Comparison of ENCODE assay signal across 20 cellular contexts in genomic region chr21:17769049-17769845, GRCh38. TPM values are rescaled to one million over a fixed set of nuclear protein-coding genes. Genes with fewer than 3 reads are reported as not detected.
DNase-seq lines count a peak whose midpoint lies in the region; ATAC-seq, FAIRE-seq and TF ChIP-seq lines count a peak whose summit lies in the region.
"Had no signal": no experiment of that assay in that cellular context is flagged by ENCODE, and none has a peak within 500 bp of the region (broad histone marks: within the 10 kb centered on the region; RNA-seq: fewer than 3 reads in every experiment).

No MANE protein-coding gene starts in this region.

- RAD21 ChIA-PET in GM12878 (lab: Charles Lee; ENCODE audit: unreplicated experiment), result no interaction called here

- no peak overlapping the region for H3K27ac ChIP-seq in GM12878 (ENCODE audit: control insufficient read depth, insufficient read depth)
- H3K27ac ChIP-seq: BLaER1 treated with 17β-estradiol and CSF1 and Interleukin-3, amounts not matched to agents 10 nM and 100 nM had no signal

- H3K9me3 ChIP-seq in GM12878 (replicated peaks; ENCODE audit: control insufficient read depth, insufficient read depth, low read length) (no peaks in the 10 kb centered on the region; the same call in 2 of the 3 replicates), mucosa of descending colon (peaks cover 6% of the 10 kb centered on the region)
- H3K9me3 ChIP-seq: HAP-1, SK-N-SH had no signal

- H3K36me3 ChIP-seq in GM12878 (ENCODE audit: control insufficient read depth in 2 of 2, insufficient read depth in 2 of 2, low read length in 1 of 2) (no peaks in the 10 kb centered on the region), mucosa of descending colon (ENCODE audit: low read depth) (no peaks in the 10 kb centered on the region)
- H3K36me3 ChIP-seq: BLaER1 treated with 17β-estradiol and CSF1 and Interleukin-3, amounts not matched to agents 10 nM and 100 nM; HAP-1; MG63 had no signal

- no peak overlapping the region for H3K27ac Mint-ChIP-seq in chondrocyte (ENCODE audit: unreplicated experiment)

- no peaks in the 10 kb centered on the region for H3K79me2 ChIP-seq in GM12878 (ENCODE audit: control insufficient read depth, insufficient read depth, low read length)

- POLR2A ChIA-PET in GM12878 (lab: Charles Lee), result no interaction called here

- no peaks in the 10 kb centered on the region for H4K20me1 ChIP-seq in GM12878 (ENCODE audit: control insufficient read depth, insufficient read depth)
- H4K20me1 ChIP-seq: BLaER1 treated with 17β-estradiol and CSF1 and Interleukin-3, amounts not matched to agents 10 nM and 100 nM had no signal

- no peak overlapping the region for H3K4me2 ChIP-seq in GM12878 (ENCODE audit: control insufficient read depth, insufficient read depth)
- H3K4me2 ChIP-seq: BLaER1 treated with 17β-estradiol and CSF1 and Interleukin-3, amounts not matched to agents 10 nM and 100 nM; SK-N-SH had no signal

- H3K27me3 Mint-ChIP-seq in chondrocyte (ENCODE audit: low read depth), result peaks cover 5% of the 10 kb centered on the region

- ATAC-seq in GM12878 (no peak), mucosa of descending colon (peak; percentile 47), GM18909 (IDR thresholded peaks at IDR 0.05; ENCODE audit: poor library complexity, unreplicated experiment) (no peak)
- ATAC-seq: Right ventricle myocardium inferior had no signal

- WGBS in GM12878 (ENCODE audit: insufficient coverage, insufficient replicate concordance, low lambda C conversion rate, missing lambda C conversion rate), result 65% methylated on average over 6 of the region's 6 CpGs

- SMC1A ChIA-PET in GM12878 (lab: Charles Lee; ENCODE audit: uncharacterized antibody, unreplicated experiment), result interaction anchor here (1.0 to 1.1 kb wide), 2 partner anchors 36 kb away, joined by 3 to 4 read pairs; no protein-coding TSS in a partner anchor

- intact Hi-C loops in GM12878 (cut with micrococcal nuclease; ENCODE audit: unreplicated experiment) (no loop called here), mucosa of descending colon (cut with DNase I, micrococcal nuclease) (no loop called here)

- CTCF ChIA-PET in GM12878 (lab: Yijun Ruan, JAX), result no interaction called here

- in situ Hi-C loops in GM12878 (cut with MboI), result no loop called here

- no peak for TF ChIP-seq RAD21 in GM12878 (IDR thresholded peaks at IDR 0.05; ENCODE audit: insufficient read depth, low read depth, low read length)

- H3K4me3 ChIP-seq in GM12878, result no peak overlapping the region
- no peak overlapping the region for H3K4me3 ChIP-seq in mucosa of descending colon
- H3K4me3 ChIP-seq: BLaER1 treated with 17β-estradiol and CSF1 and Interleukin-3, amounts not matched to agents 10 nM and 100 nM; HAP-1; MG63 had no signal

- no peak overlapping the region for H3K9ac ChIP-seq in GM12878 (ENCODE audit: control insufficient read depth, insufficient read depth, low read length)
- H3K9ac ChIP-seq: BLaER1 treated with 17β-estradiol and CSF1 and Interleukin-3, amounts not matched to agents 10 nM and 100 nM; SK-N-SH had no signal

- H2AFZ ChIP-seq in GM12878 (ENCODE audit: control insufficient read depth, low read depth, low read length), result no peak overlapping the region

- no peaks in the 10 kb centered on the region for H3K27me3 ChIP-seq in GM12878 (replicated peaks in 1 of 2; ENCODE audit: control insufficient read depth in 2 of 2, insufficient read depth in 2 of 2, low read length in 1 of 2)
- H3K27me3 ChIP-seq: BLaER1 treated with 17β-estradiol and CSF1 and Interleukin-3, amounts not matched to agents 10 nM and 100 nM; MG63 had no signal

- H3K4me3 Mint-ChIP-seq in chondrocyte (ENCODE audit: unreplicated experiment), result no peak overlapping the region

- TF ChIP-seq EP300 in GM12878 (IDR thresholded peaks at IDR 0.05; ENCODE audit: borderline replicate concordance in 1 of 2, control insufficient read depth in 1 of 2, low read depth in 2 of 2, low read length in 2 of 2), result no peak

- no TSS peak for BruUV-seq in GM12878 (replicated peaks; lab: Mats Ljungman, UMichigan)

- H3K9me3 Mint-ChIP-seq in chondrocyte (ENCODE audit: low read depth), result peaks cover 27% of the 10 kb centered on the region

- H3K4me1 Mint-ChIP-seq in chondrocyte (ENCODE audit: low read depth), result no peaks in the 10 kb centered on the region

- no peak for TF ChIP-seq CTCF in GM12878 (IDR thresholded peaks at IDR 0.05 in 2 of 3, conservative IDR thresholded peaks at IDR 0.05 in 1 of 3; ENCODE audit: control insufficient read depth in 2 of 3, extremely low read depth in 1 of 3, insufficient read depth in 1 of 3, low read depth in 3 of 3, low read length in 3 of 3)
- TF ChIP-seq CTCF in mucosa of descending colon (IDR thresholded peaks at IDR 0.05), result no peak
- TF ChIP-seq CTCF in chondrocyte (IDR thresholded peaks at IDR 0.05), result no peak

- peaks cover 4% of the 10 kb centered on the region for H3K36me3 Mint-ChIP-seq in chondrocyte (ENCODE audit: low read depth)

- DNase-seq in AG20443 (ENCODE audit: low spot score) (peak; percentile 14), HTR-8/SVneo (ENCODE audit: insufficient read length, low spot score) (peak; percentile 13), GM12878 (ENCODE audit: low read depth, low spot score) (no peak), mucosa of descending colon (no peak), SW480 (ENCODE audit: low spot score) (no peak), chondrocyte (ENCODE audit: low spot score) (no peak)
- DNase-seq in activated T-cell treated with anti-CD3 and anti-CD28 coated beads, Interleukin-2, amount 50 U/mL, for 1 hour, result no peak
- DNase-seq: ACHN, DMS 273 treated with DMSO at 0.1 percent for 48 hours, KBM-7, MG63, NCI-H1092 treated with DMSO at 0.1 percent for 48 hours, NCI-H1694, NCI-H446, NCI-H748 treated with DMSO at 0.1 percent for 48 hours, SK-N-SH had no signal

- FAIRE-seq in HTR-8/SVneo (lab: Jason Lieb, UNC) (no peak), GM12878 (lab: Jason Lieb, UNC) (no peak)

- no peaks in the 10 kb centered on the region for H3K4me1 ChIP-seq in GM12878 (ENCODE audit: control insufficient read depth, insufficient read depth, low read length)
- H3K4me1 ChIP-seq in mucosa of descending colon (ENCODE audit: low read depth), result peaks cover 3% of the 10 kb centered on the region
- H3K4me1 ChIP-seq: BLaER1 treated with 17β-estradiol and CSF1 and Interleukin-3, amounts not matched to agents 10 nM and 100 nM; HAP-1 had no signal

- no peak for TF ChIP-seq POLR2A in GM12878 (IDR thresholded peaks at IDR 0.05; ENCODE audit: low read depth, low read length)

TF ChIP-seq in GM12878, 131 proteins besides CTCF, POLR2A, EP300 and RAD21:
- TF ChIP-seq ZBTB11 (CRISPR knock-in tag; IDR thresholded peaks at IDR 0.05) (no peak), RAD51 (IDR thresholded peaks at IDR 0.05) (peak; percentile 45; the same call in 1 of the 2 replicates)
TF ChIP-seq in GM12878: peak in this region for 1.

RNA-seq across cellular contexts. Expression of gene C21orf91, which starts 49.9 kb away (rescaled TPM):
- total RNA-seq in GM12878 (2013; cell fraction: nucleolus; rRNA removed), result 143 and 151 TPM in 2 replicates
- total RNA-seq in GM12878 (2014; rRNA removed) (19.6 and 22.6 TPM in 2 replicates), GM12878 (2014; rRNA removed; fragmentation: Illumina TruSeq; extraction: Trizol) (30.0 and 31.9 TPM in 2 replicates), GM12878 (2021) (35.4 and 35.7 TPM in 2 replicates), mucosa of descending colon (10 to 100 TPM in 1 of 3 donors, 1 to 10 TPM in 2; 8.0 to 12.8 (median 8.0) TPM), chondrocyte (10.4 to 15.1 TPM (median 12.9 TPM) in 3 replicates)
- 8.0 TPM for polyA plus RNA-seq in GM12878 (2011; ENCODE audit: low read depth)
- polyA plus RNA-seq in GM12878 (2011; rRNA removed) (40.3 and 73.5 TPM in 2 replicates), GM12878 (2014; fragmentation: Illumina TruSeq; extraction: Trizol) (32.4 and 44.5 TPM in 2 replicates), GM12878 (2014; fragmentation: Nextera tagmentation; extraction: Ambion mirVana) (10 to 100 TPM in 1 of 2 experiments, 1 to 10 TPM in 1; 9.3 to 14.4 TPM), GM12878 (2014; rRNA removed) (20.0 and 24.4 TPM in 2 replicates), GM12878 (2016; fragmentation: Nextera tagmentation; extraction: Ambion mirVana) (10 to 100 TPM; 29.5 to 36.0 TPM)
- 13.5 and 14.6 TPM in 2 replicates for polyA plus RNA-seq in GM12878 (2011; cell fraction: cytosol; rRNA removed)
- polyA plus RNA-seq in GM12878 (2011; cell fraction: nucleus; rRNA removed), result 21.4 and 22.2 TPM in 2 replicates
- 11.7 and 15.0 TPM in 2 replicates for polyA plus RNA-seq in GM12878 (2012)
- polyA minus RNA-seq in GM12878 (2011; rRNA and poly(A)+ RNA removed), result 41.7 and 53.1 TPM in 2 replicates
- 21.0 and 26.7 TPM in 2 replicates for polyA minus RNA-seq in GM12878 (2011; cell fraction: cytosol; rRNA and poly(A)+ RNA removed)
- 47.8 and 86.4 TPM in 2 replicates for polyA minus RNA-seq in GM12878 (2011; cell fraction: nucleus; rRNA and poly(A)+ RNA removed)

Comparison
In these comparisons a context has a peak if more than half of its experiments do, and no peak if none do; other contexts are left out.
1. DNase-seq: peak in AG20443 (single experiment) and HTR-8/SVneo (single experiment); none in GM12878 (single experiment), mucosa of descending colon (0 of 3), activated T-cell treated with anti-CD3 and anti-CD28 coated beads, Interleukin-2, amount 50 U/mL, for 1 hour (single experiment), SW480 (single experiment) and chondrocyte (single experiment).